In genomic region chr14:33475623-33476022, GRCh38 we compare ENCODE assay signal across 8 cellular contexts.
A peak's percentile ranks its signal among the peaks of the same experiment; 100 is the strongest.
DNase-seq lines count a peak whose midpoint lies in the region; ATAC-seq and TF ChIP-seq lines count a peak whose summit lies in the region.

No MANE protein-coding gene starts in this region.

- WGBS in mammary epithelial cell (ENCODE audit: low coverage, missing lambda C conversion rate), result 100% methylated on average over 4 of the region's 4 CpGs
- no CpG with 5 or more reads among the region's 4 CpGs for WGBS in mesendoderm (ENCODE audit: extremely low coverage, insufficient coverage, low lambda C conversion rate)

- no peak overlapping the region for H2BK120ac ChIP-seq in mesendoderm (ENCODE audit: low read depth, low read length)

- CTCF ChIA-PET in mammary epithelial cell (lab: Charles Lee; ENCODE audit: low non-redundant PET), result no interaction called here

- H3K36me3 ChIP-seq in mammary epithelial cell (ENCODE audit: insufficient read depth, low read length) (no peaks in the 10 kb centered on the region), mesendoderm (ENCODE audit: control insufficient read depth, insufficient read depth, low read length) (no peaks in the 10 kb centered on the region)

- intact Hi-C loops in mammary epithelial cell (cut with micrococcal nuclease), result loop anchor here (1.0 to 10.0 kb wide), 3 partner anchors 202 to 829 kb away; no protein-coding TSS in a partner anchor

- H3K79me1 ChIP-seq in mesendoderm (ENCODE audit: low read length), result no peaks in the 10 kb centered on the region

- no peak overlapping the region for H2BK15ac ChIP-seq in mesendoderm (replicated peaks; ENCODE audit: low read depth)

- ATAC-seq in HG02938 (IDR thresholded peaks at IDR 0.05; ENCODE audit: unreplicated experiment), result no peak

- no peak overlapping the region for H4K8ac ChIP-seq in mesendoderm (ENCODE audit: low read depth, low read length)

- no peak overlapping the region for H3K4ac ChIP-seq in mesendoderm (ENCODE audit: low read depth, low read length)

- H3K9me3 ChIP-seq in mammary epithelial cell (replicated peaks; ENCODE audit: insufficient read depth, low read length), result no peaks in the 10 kb centered on the region

- no peak overlapping the region for H3K18ac ChIP-seq in mesendoderm (ENCODE audit: low read length)

- no peak overlapping the region for H3K56ac ChIP-seq in mesendoderm (ENCODE audit: low read length)

- H2BK5ac ChIP-seq in mesendoderm (ENCODE audit: low read length), result no peak overlapping the region

- dilution Hi-C loops in mammary epithelial cell (cut with HindIII; ENCODE audit: low sequenced_read_pairs), result no loop called here

- H3K27me3 ChIP-seq in mammary epithelial cell (ENCODE audit: insufficient read depth, low read length), result no peaks in the 10 kb centered on the region
- H3K27me3 ChIP-seq in mesendoderm (ENCODE audit: insufficient read depth, low read length, poor library complexity), result no peaks in the 10 kb centered on the region

- H4K20me1 ChIP-seq in mammary epithelial cell (ENCODE audit: insufficient read depth, low read length), result no peaks in the 10 kb centered on the region

- no peak overlapping the region for H3K23ac ChIP-seq in mesendoderm (ENCODE audit: low read length)

- H2AFZ ChIP-seq in mammary epithelial cell (ENCODE audit: low read depth, low read length), result no peak overlapping the region

- H3K79me2 ChIP-seq in mammary epithelial cell (ENCODE audit: insufficient read depth, low read length) (no peaks in the 10 kb centered on the region), mesendoderm (ENCODE audit: control insufficient read depth, insufficient read depth, low read length) (no peaks in the 10 kb centered on the region)

- no TSS peak for BruUV-seq in mammary epithelial cell (replicated peaks; lab: Mats Ljungman, UMichigan)

- in situ Hi-C loops in mammary epithelial cell (cut with MboI; ENCODE audit: low sequenced_read_pairs in 2 of 2), result loop anchor here in 1 of 2 donors (10.0 kb wide), 1 partner anchor 319 kb away; no protein-coding TSS in a partner anchor

- DNase-seq in DMS114 treated with DMSO at 0.1 percent for 48 hours (lab: John Stamatoyannopoulos, UW; ENCODE audit: unreplicated experiment), result peak; percentile 0
- DNase-seq in HFF-Myc (ENCODE audit: extremely low read depth, low read depth), result peak; percentile 21
- peak; percentile 71 for DNase-seq in NCI-H774 (lab: John Stamatoyannopoulos, UW)
- peak; percentile 38 for DNase-seq in mammary epithelial cell
- DNase-seq in mesendoderm, result peak; percentile 96
- no peak for DNase-seq in activated effector memory CD4-positive, alpha-beta T cell treated with anti-CD3 and anti-CD28 coated beads, Interleukin-2, amount 50 U/mL, for 16 hours
- DNase-seq in activated CD4-positive, CD25-positive, alpha-beta regulatory T cell treated with anti-CD3 and anti-CD28 coated beads, Interleukin-2, amount 50 U/mL, for 72 hours, result no peak

- H3K4me3 ChIP-seq in HFF-Myc (replicated peaks; ENCODE audit: low read depth, low read length) (no peak overlapping the region), mammary epithelial cell (replicated peaks in 1 of 3; ENCODE audit: insufficient read depth in 1 of 3, low read depth in 2 of 3, low read length in 3 of 3) (no peak overlapping the region), mesendoderm (ENCODE audit: low read length) (no peak overlapping the region)

- no peak overlapping the region for H3K9ac ChIP-seq in mammary epithelial cell (ENCODE audit: insufficient read depth, low read length)
- H3K9ac ChIP-seq in mesendoderm (ENCODE audit: low read length), result no peak overlapping the region

- H3K4me1 ChIP-seq in mammary epithelial cell (ENCODE audit: insufficient read depth, low read length) (no peaks in the 10 kb centered on the region), mesendoderm (ENCODE audit: control insufficient read depth, low read depth, low read length) (peaks cover 3% of the 10 kb centered on the region)

- H3K4me2 ChIP-seq in mammary epithelial cell (ENCODE audit: insufficient read depth, low read depth, low read length), result no peak overlapping the region
- H3K4me2 ChIP-seq in mesendoderm (ENCODE audit: low read length), result no peak overlapping the region

- no peak overlapping the region for H4K5ac ChIP-seq in mesendoderm (ENCODE audit: low read length)

- H3K27ac ChIP-seq in mammary epithelial cell (ENCODE audit: insufficient read depth, low read depth, low read length) (no peak overlapping the region), mesendoderm (ENCODE audit: low read depth, low read length) (no peak overlapping the region)

- H2AK5ac ChIP-seq in mesendoderm (ENCODE audit: low read length), result no peak overlapping the region

- TF ChIP-seq CTCF in HFF-Myc (IDR thresholded peaks at IDR 0.05; ENCODE audit: low read depth, low read length, missing control alignments) (peak; percentile 45), mammary epithelial cell (conservative IDR thresholded peaks at IDR 0.05 in 1 of 2, IDR thresholded peaks at IDR 0.05 in 1 of 2; ENCODE audit: extremely low read depth in 1 of 2, insufficient read depth in 1 of 2, low read depth in 1 of 2, low read length in 2 of 2) (peak; percentile 44 to 47)

Comparison
In these comparisons a context has a peak if more than half of its experiments do, and no peak if none do; other contexts are left out.
1. DNase-seq: peak in DMS114 treated with DMSO at 0.1 percent for 48 hours (single experiment), HFF-Myc (single experiment), NCI-H774 (single experiment), mammary epithelial cell (single experiment) and mesendoderm (single experiment); none in activated effector memory CD4-positive, alpha-beta T cell treated with anti-CD3 and anti-CD28 coated beads, Interleukin-2, amount 50 U/mL, for 16 hours (single experiment) and activated CD4-positive, CD25-positive, alpha-beta regulatory T cell treated with anti-CD3 and anti-CD28 coated beads, Interleukin-2, amount 50 U/mL, for 72 hours (single experiment).